8 cellular contexts compared by ENCODE assay signal in genomic region chr6:72580281-72580940, GRCh38. TPM values are rescaled to one million over a fixed set of nuclear protein-coding genes. Genes with fewer than 3 reads are reported as not detected.
DNase-seq lines count a peak whose midpoint lies in the region; ATAC-seq and TF ChIP-seq lines count a peak whose summit lies in the region.

No MANE protein-coding gene starts in this region.

- H3K36me3 Mint-ChIP-seq in type B pancreatic cell, result no peaks in the 10 kb centered on the region

- no peaks in the 10 kb centered on the region for H3K4me1 Mint-ChIP-seq in type B pancreatic cell (ENCODE audit: unreplicated experiment)

- H3K9me3 Mint-ChIP-seq in type B pancreatic cell, result no peaks in the 10 kb centered on the region

- no peaks in the 10 kb centered on the region for H3K27me3 ChIP-seq in HAP-1 (ENCODE audit: low read depth)

- no peak overlapping the region for H3K27ac Mint-ChIP-seq in type B pancreatic cell

- peak; percentile 50; the same call in 1 of the 2 replicates for TF ChIP-seq CTCF in LNCAP (IDR thresholded peaks at IDR 0.05)
- TF ChIP-seq CTCF in fibroblast of pulmonary artery (IDR thresholded peaks at IDR 0.05; ENCODE audit: low read length, missing control alignments), result peak; percentile 81
- peak; percentile 61 for TF ChIP-seq CTCF in type B pancreatic cell (conservative IDR thresholded peaks at IDR 0.05)

- no peak overlapping the region for H3K4me3 ChIP-seq in fibroblast of pulmonary artery (replicated peaks; ENCODE audit: low read depth, low read length)
- H3K4me3 ChIP-seq in HAP-1, result no peak overlapping the region

- no peaks in the 10 kb centered on the region for H3K4me1 ChIP-seq in HAP-1

- no peaks in the 10 kb centered on the region for H3K27me3 Mint-ChIP-seq in type B pancreatic cell

- H3K36me3 ChIP-seq in HAP-1 (replicated peaks), result no peaks in the 10 kb centered on the region

- ATAC-seq in GM21619 (IDR thresholded peaks at IDR 0.05; ENCODE audit: unreplicated experiment) (peak; percentile 75), HG02571 (IDR thresholded peaks at IDR 0.05; ENCODE audit: unreplicated experiment) (no peak)

- in situ Hi-C loops in HAP-1 (cut with MboI; ENCODE audit: low sequenced_read_pairs), result no loop called here

- H3K4me3 Mint-ChIP-seq in type B pancreatic cell, result no peak overlapping the region

- peak; percentile 91 for DNase-seq in ELR (ENCODE audit: low read depth)
- peak; percentile 56 for DNase-seq in SIG-M5 (lab: John Stamatoyannopoulos, UW)
- peak; percentile 91 for DNase-seq in fibroblast of pulmonary artery (ENCODE audit: low read depth)
- no peak for DNase-seq in type B pancreatic cell (ENCODE audit: extremely low spot score, unreplicated experiment)
- DNase-seq in HAP-1 (ENCODE audit: low spot score in 2 of 2), result no peak

- no peaks in the 10 kb centered on the region for H3K9me3 ChIP-seq in HAP-1

RNA-seq across cellular contexts. Expression of gene KCNQ5, which starts 41.5 kb away (rescaled TPM):
- total RNA-seq in type B pancreatic cell (ENCODE audit: low replicate concordance), result 1.1 and 1.7 TPM in 2 replicates

Comparison
In these comparisons a context has a peak if more than half of its experiments do, and no peak if none do; other contexts are left out.
1. DNase-seq: peak in ELR (single experiment), SIG-M5 (single experiment) and fibroblast of pulmonary artery (single experiment); none in type B pancreatic cell (single experiment) and HAP-1 (0 of 2).
2. Peak in every context shown above with its lines, with median percentiles within 50 percentile points of each other: CTCF ChIP-seq.